In genomic region chr21:17796503-17796902, GRCh38 we compare ENCODE assay signal across 23 cellular contexts. TPM values are rescaled to one million over a fixed set of nuclear protein-coding genes. Genes with fewer than 3 reads are reported as not detected.
DNase-seq lines count a peak whose midpoint lies in the region; ATAC-seq and TF ChIP-seq lines count a peak whose summit lies in the region.
"Had no signal": no experiment of that assay in that cellular context is flagged by ENCODE, and none has a peak within 500 bp of the region (broad histone marks: within the 10 kb centered on the region; RNA-seq: fewer than 3 reads in every experiment).

No MANE protein-coding gene starts in this region.

- dilution Hi-C loops in IMR-90 (cut with HindIII; ENCODE audit: low sequenced_read_pairs, unreplicated experiment) = no loop called here

- no peak overlapping the region for H4K5ac ChIP-seq in IMR-90 (ENCODE audit: low read depth, low read length)

- no peak overlapping the region for H3K4me3 ChIP-seq in IMR-90 (ENCODE audit: insufficient read depth, low read depth, low read length)
- H3K4me3 ChIP-seq in naive thymus-derived CD4-positive, alpha-beta T cell (ENCODE audit: low read length) = no peak overlapping the region
- H3K4me3 ChIP-seq: BLaER1, body of pancreas, gastrocnemius medialis, GM23248, lower lobe of right lung, smooth muscle cell, transverse colon had no signal

- H3K18ac ChIP-seq in IMR-90 (ENCODE audit: low read depth, low read length) = no peak overlapping the region

- no peak for TF ChIP-seq RAD21 in IMR-90 (IDR thresholded peaks at IDR 0.05; ENCODE audit: low read length)

- peak overlapping the region; percentile 25 for H3K4me3 Mint-ChIP-seq in T-helper 1 cell treated with Interleukin-12 subunit alpha and Interleukin-12 subunit beta and Interleukin-4 antibody, amounts not matched to agents 30 μg/mL and 1 μg/mL, for 36 hours
- peak overlapping the region; percentile 58 for H3K4me3 Mint-ChIP-seq in activated naive CD8-positive, alpha-beta T cell
- peak overlapping the region in 6 of 10 donors; percentile 1 to 84 (median 30) for H3K4me3 Mint-ChIP-seq in naive thymus-derived CD4-positive, alpha-beta T cell
- H3K4me3 Mint-ChIP-seq: activated CD4-positive, alpha-beta T cell treated with anti-CD3 and anti-CD28 coated beads, Interleukin-2, amount 10 ng/mL, durations not matched to agents 7 days and 5 days; dendritic cell treated with granulocyte-macrophage colony-stimulating factor and Interleukin-4, amounts not matched to agents 40 ng/mL and 50 ng/mL, for 4 days; nephron had no signal

- no peaks in the 10 kb centered on the region for H4K20me1 ChIP-seq in IMR-90 (ENCODE audit: insufficient read depth, low read length)

- H2AK5ac ChIP-seq in IMR-90 (ENCODE audit: low read depth, low read length) = no peak overlapping the region

- no peak overlapping the region for H2BK15ac ChIP-seq in IMR-90 (ENCODE audit: low read depth, low read length)

- no peak overlapping the region for H2BK20ac ChIP-seq in IMR-90 (ENCODE audit: low read depth, low read length)

- H3K14ac ChIP-seq in IMR-90 (replicated peaks; ENCODE audit: low read depth, low read length) = no peak overlapping the region

- in situ Hi-C loops in IMR-90 (cut with MboI; ENCODE audit: low sequenced_read_pairs) = no loop called here

- no peak for TF ChIP-seq POLR2A in IMR-90 (IDR thresholded peaks at IDR 0.05; ENCODE audit: low read depth, low read length)

- no peaks in the 10 kb centered on the region for H3K27me3 ChIP-seq in IMR-90 (ENCODE audit: control insufficient read depth, insufficient read depth, low read length)
- H3K27me3 ChIP-seq in naive thymus-derived CD4-positive, alpha-beta T cell (ENCODE audit: control insufficient read depth in 2 of 2, insufficient read depth in 2 of 2, low read length in 2 of 2) = no peaks in the 10 kb centered on the region
- H3K27me3 ChIP-seq: BLaER1, body of pancreas, gastrocnemius medialis, transverse colon had no signal

- ATAC-seq in IMR-90 (ENCODE audit: low read depth) (no peak), GM19452 (IDR thresholded peaks at IDR 0.05; ENCODE audit: unreplicated experiment) (no peak)
- no peak for ATAC-seq in naive thymus-derived CD4-positive, alpha-beta T cell
- ATAC-seq: body of pancreas, gastrocnemius medialis, lower lobe of right lung had no signal

- no peak overlapping the region for H3K4ac ChIP-seq in IMR-90 (ENCODE audit: low read depth, low read length)

- H3K4me1 Mint-ChIP-seq in T-helper 1 cell treated with Interleukin-12 subunit alpha and Interleukin-12 subunit beta and Interleukin-4 antibody, amounts not matched to agents 30 μg/mL and 1 μg/mL, for 36 hours (ENCODE audit: low read depth) = peaks cover 42% of the 10 kb centered on the region
- H3K4me1 Mint-ChIP-seq in activated naive CD8-positive, alpha-beta T cell (ENCODE audit: low read depth) = peaks cover 68% of the 10 kb centered on the region
- H3K4me1 Mint-ChIP-seq in naive thymus-derived CD4-positive, alpha-beta T cell = peaks cover 18 to 84% (median 52%) of the 10 kb centered on the region in 7 donors

- no peak overlapping the region for H3K27ac ChIP-seq in IMR-90 (ENCODE audit: insufficient read depth, low read length)
- H3K27ac ChIP-seq in naive thymus-derived CD4-positive, alpha-beta T cell (ENCODE audit: low read depth, low read length) = peak overlapping the region; percentile 73
- H3K27ac ChIP-seq: 22Rv1, BLaER1, body of pancreas, gastrocnemius medialis, GM23248, lower lobe of right lung had no signal

- H3K56ac ChIP-seq in IMR-90 (ENCODE audit: extremely low read depth, insufficient read depth, low read length) = no peak overlapping the region

- no TSS peak for BruUV-seq in IMR-90 (replicated peaks; lab: Mats Ljungman, UMichigan)

- no peak overlapping the region for H3K9ac ChIP-seq in IMR-90 (ENCODE audit: low read depth, low read length)
- H3K9ac ChIP-seq: BLaER1, GM23248 had no signal

- peaks cover 5% of the 10 kb centered on the region for H3K4me1 ChIP-seq in IMR-90 (ENCODE audit: control insufficient read depth, insufficient read depth, low read length)
- peaks cover 44 to 45% of the 10 kb centered on the region in 2 donors for H3K4me1 ChIP-seq in naive thymus-derived CD4-positive, alpha-beta T cell (ENCODE audit: control insufficient read depth in 2 of 2, insufficient read depth in 2 of 2, low read length in 2 of 2)
- H3K4me1 ChIP-seq: body of pancreas had no signal

- no peak overlapping the region for H2AFZ ChIP-seq in IMR-90 (replicated peaks; ENCODE audit: low read length, poor library complexity)
- H2AFZ ChIP-seq: GM23248 had no signal

- POLR2A ChIA-PET in IMR-90 (lab: Charles Lee; ENCODE audit: unreplicated experiment) = no interaction called here
- POLR2A ChIA-PET in naive thymus-derived CD4-positive, alpha-beta T cell (lab: Charles Lee) = interaction anchor here (1.4 to 7.7 kb wide), 3 partner anchors 10 to 22 kb away, joined by 4 to 71 read pairs (median 35); partner anchors contain the start of gene C21orf91

- no peak overlapping the region for H4K91ac ChIP-seq in IMR-90 (ENCODE audit: insufficient read depth, low read depth, low read length)

- no peak overlapping the region for H2BK5ac ChIP-seq in IMR-90 (ENCODE audit: low read depth, low read length, poor library complexity, severe bottlenecking)

- H3K36me3 ChIP-seq in IMR-90 (ENCODE audit: control insufficient read depth, insufficient read depth, low read length) = peaks cover 2% of the 10 kb centered on the region
- H3K36me3 ChIP-seq in naive thymus-derived CD4-positive, alpha-beta T cell (ENCODE audit: control insufficient read depth in 2 of 3, insufficient read depth in 3 of 3, low read length in 3 of 3) = peaks cover 0 to 6% (median 0%) of the 10 kb centered on the region in 3 experiments
- H3K36me3 ChIP-seq: transverse colon had no signal

- peaks cover 44% of the 10 kb centered on the region for H3K36me3 Mint-ChIP-seq in T-helper 1 cell treated with Interleukin-12 subunit alpha and Interleukin-12 subunit beta and Interleukin-4 antibody, amounts not matched to agents 30 μg/mL and 1 μg/mL, for 36 hours (ENCODE audit: low read depth)
- H3K36me3 Mint-ChIP-seq in activated naive CD8-positive, alpha-beta T cell = peaks cover 20% of the 10 kb centered on the region
- peaks cover 2 to 32% (median 10%) of the 10 kb centered on the region in 5 donors for H3K36me3 Mint-ChIP-seq in naive thymus-derived CD4-positive, alpha-beta T cell

- H3K9me3 ChIP-seq in IMR-90 (ENCODE audit: control insufficient read depth, insufficient read depth, low read length) = no peaks in the 10 kb centered on the region
- no peaks in the 10 kb centered on the region for H3K9me3 ChIP-seq in naive thymus-derived CD4-positive, alpha-beta T cell (ENCODE audit: control insufficient read depth in 2 of 3, low read length in 3 of 3)
- H3K9me3 ChIP-seq: BLaER1, body of pancreas, gastrocnemius medialis, lower lobe of right lung, transverse colon had no signal

- H3K4me2 ChIP-seq in IMR-90 (ENCODE audit: low read depth, low read length) = no peak overlapping the region
- H3K4me2 ChIP-seq: BLaER1, smooth muscle cell had no signal

- no CpG with 5 or more reads among the region's 1 CpG for WGBS in IMR-90 (ENCODE audit: extremely low coverage in 2 of 2, insufficient read length in 1 of 2), 2 experiments

- H2AK9ac ChIP-seq in IMR-90 (replicated peaks; ENCODE audit: low read depth, low read length, poor library complexity) = no peak overlapping the region

- H3K9me1 ChIP-seq in IMR-90 (ENCODE audit: insufficient read depth, low read length) = peaks cover 3% of the 10 kb centered on the region; the same call in 1 of the 2 replicates

- H3K27me3 Mint-ChIP-seq in T-helper 1 cell treated with Interleukin-12 subunit alpha and Interleukin-12 subunit beta and Interleukin-4 antibody, amounts not matched to agents 30 μg/mL and 1 μg/mL, for 36 hours (ENCODE audit: low read depth) = no peaks in the 10 kb centered on the region
- H3K27me3 Mint-ChIP-seq in activated naive CD8-positive, alpha-beta T cell = no peaks in the 10 kb centered on the region
- no peaks in the 10 kb centered on the region for H3K27me3 Mint-ChIP-seq in naive thymus-derived CD4-positive, alpha-beta T cell
- H3K27me3 Mint-ChIP-seq: activated CD4-positive, alpha-beta T cell treated with anti-CD3 and anti-CD28 coated beads, Interleukin-2, amount 10 ng/mL, durations not matched to agents 7 days and 5 days; dendritic cell treated with granulocyte-macrophage colony-stimulating factor and Interleukin-4, amounts not matched to agents 40 ng/mL and 50 ng/mL, for 4 days; progenitor cell of endocrine pancreas had no signal

- DNase-seq in T-helper 1 cell = no peak
- no peak for DNase-seq in IMR-90
- DNase-seq in naive thymus-derived CD4-positive, alpha-beta T cell = no peak
- no peak for DNase-seq in iPS-NIHi11 (ENCODE audit: low spot score)
- no peak for DNase-seq in central memory CD4-positive, alpha-beta T cell
- DNase-seq: activated CD4-positive, alpha-beta T cell treated with anti-CD3 and anti-CD28 coated beads, Interleukin-2, amount 10 ng/mL, durations not matched to agents 7 days and 5 days; activated effector memory CD4-positive, alpha-beta T cell treated with Interleukin-2 at 50 U/mL for 16 hours; body of pancreas; gastrocnemius medialis; lower lobe of right lung; NCI-H187; SHP77; transverse colon had no signal

- intact Hi-C loops in IMR-90 (cut with micrococcal nuclease) = no loop called here
- intact Hi-C loops in naive thymus-derived CD4-positive, alpha-beta T cell (cut with micrococcal nuclease) = no loop called here

- TF ChIP-seq CTCF in IMR-90 (conservative IDR thresholded peaks at IDR 0.05; ENCODE audit: low read depth, low read length) = no peak

- H3K9me3 Mint-ChIP-seq in T-helper 1 cell treated with Interleukin-12 subunit alpha and Interleukin-12 subunit beta and Interleukin-4 antibody, amounts not matched to agents 30 μg/mL and 1 μg/mL, for 36 hours = no peaks in the 10 kb centered on the region
- H3K9me3 Mint-ChIP-seq in activated naive CD8-positive, alpha-beta T cell (ENCODE audit: low read depth) = no peaks in the 10 kb centered on the region
- no peaks in the 10 kb centered on the region for H3K9me3 Mint-ChIP-seq in naive thymus-derived CD4-positive, alpha-beta T cell
- H3K9me3 Mint-ChIP-seq: activated CD4-positive, alpha-beta T cell treated with anti-CD3 and anti-CD28 coated beads, Interleukin-2, amount 10 ng/mL, durations not matched to agents 7 days and 5 days; dendritic cell treated with granulocyte-macrophage colony-stimulating factor and Interleukin-4, amounts not matched to agents 40 ng/mL and 50 ng/mL, for 4 days; nephron had no signal

- peaks cover 4 to 7% of the 10 kb centered on the region in 2 experiments; a peak in 3 of 4 replicates for H3K79me1 ChIP-seq in IMR-90 (ENCODE audit: low read depth in 1 of 2, low read length in 2 of 2)

- CTCF ChIA-PET in IMR-90 (lab: Yijun Ruan, JAX) = no interaction called here
- CTCF ChIA-PET in naive thymus-derived CD4-positive, alpha-beta T cell (lab: Charles Lee) = interaction anchor here (0.7 to 1.9 kb wide), 2 partner anchors 20 to 33 kb away, joined by 3 to 6 read pairs; no protein-coding TSS in a partner anchor

- peak overlapping the region; percentile 85 for H3K27ac Mint-ChIP-seq in T-helper 1 cell treated with Interleukin-12 subunit alpha and Interleukin-12 subunit beta and Interleukin-4 antibody, amounts not matched to agents 30 μg/mL and 1 μg/mL, for 36 hours
- H3K27ac Mint-ChIP-seq in activated naive CD8-positive, alpha-beta T cell = peak overlapping the region; percentile 90
- peak overlapping the region; percentile 68 to 92 (median 78) for H3K27ac Mint-ChIP-seq in naive thymus-derived CD4-positive, alpha-beta T cell
- H3K27ac Mint-ChIP-seq: dendritic cell treated with granulocyte-macrophage colony-stimulating factor and Interleukin-4, amounts not matched to agents 40 ng/mL and 50 ng/mL, for 4 days; nephron; progenitor cell of endocrine pancreas had no signal

- no peak overlapping the region for H4K8ac ChIP-seq in IMR-90 (ENCODE audit: low read depth in 2 of 2, low read length in 2 of 2)

- H2BK120ac ChIP-seq in IMR-90 (ENCODE audit: low read depth, low read length) = no peak overlapping the region

- H3K23ac ChIP-seq in IMR-90 (ENCODE audit: low read depth, low read length) = no peak overlapping the region

RNA-seq across cellular contexts. Expression of gene C21orf91, which starts 22.7 kb away (rescaled TPM):
- 9.3 and 13.1 TPM in 2 replicates for total RNA-seq in IMR-90 (2012; rRNA removed)
- polyA plus RNA-seq in IMR-90 (2012; rRNA removed) = 3.6 and 3.7 TPM in 2 replicates
- polyA plus RNA-seq in IMR-90 (2012; cell fraction: cytosol; rRNA removed) = 0.47 and 0.86 TPM in 2 replicates
- polyA plus RNA-seq in IMR-90 (2012; cell fraction: nucleus; rRNA removed; ENCODE audit: low replicate concordance) = 0.34 and 2.5 TPM in 2 replicates
- total RNA-seq in naive thymus-derived CD4-positive, alpha-beta T cell = 10 to 100 TPM; 26.0 to 59.8 (median 57.7) TPM
- 10 to 100 TPM; 34.6 to 40.8 TPM for polyA plus RNA-seq in naive thymus-derived CD4-positive, alpha-beta T cell
